ENCODE assay signal across 17 cellular contexts in the genomic region with DNA sequence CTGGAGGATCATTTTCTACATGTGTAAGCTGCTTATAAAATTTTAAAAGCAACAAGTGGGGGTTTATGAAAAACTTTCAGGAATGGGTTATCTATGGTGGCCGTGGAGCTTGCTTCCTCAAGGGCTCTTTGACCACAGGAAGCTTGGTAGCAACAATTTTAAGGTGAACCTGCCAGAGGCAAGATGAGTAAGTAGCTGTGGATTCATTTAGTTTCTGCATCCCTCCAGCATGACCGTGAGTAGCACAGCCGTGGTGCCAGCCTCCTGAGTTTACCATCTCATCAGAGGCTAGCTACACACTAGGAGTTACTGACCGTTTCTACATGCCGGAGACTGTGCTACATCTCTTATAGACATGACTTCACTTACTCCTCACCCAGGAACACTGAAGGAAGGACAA. TPM values are rescaled to one million over a fixed set of nuclear protein-coding genes. Genes with fewer than 3 reads are reported as not detected.
A peak's percentile ranks its signal among the peaks of the same experiment; 100 is the strongest.
DNase-seq lines count a peak whose midpoint lies in the region; TF ChIP-seq lines count a peak whose summit lies in the region.
"Had no signal": no experiment of that assay in that cellular context is flagged by ENCODE, and none has a peak within 500 bp of the region (broad histone marks: within the 10 kb centered on the region; RNA-seq: fewer than 3 reads in every experiment).

No MANE protein-coding gene starts in this region.

- in situ Hi-C loops in astrocyte of the spinal cord (cut with HindIII; ENCODE audit: low sequenced_read_pairs), result no loop called here

- 76% methylated on average over 5 of the region's 5 CpGs for WGBS in sigmoid colon, 2 donors

- no peaks in the 10 kb centered on the region for H3K9me3 Mint-ChIP-seq in nephron

- TF ChIP-seq CTCF in astrocyte of the spinal cord (IDR thresholded peaks at IDR 0.05; ENCODE audit: low read depth, low read length) (no peak), nephron (IDR thresholded peaks at IDR 0.05; ENCODE audit: unreplicated experiment in 3 of 3) (no peak), sigmoid colon (IDR thresholded peaks at IDR 0.05) (no peak)

- no peaks in the 10 kb centered on the region for H3K27me3 Mint-ChIP-seq in nephron (ENCODE audit: low read depth)

- H3K4me1 Mint-ChIP-seq in nephron, result peaks cover 33% of the 10 kb centered on the region

- H3K27ac Mint-ChIP-seq in nephron, result peak overlapping the region in 2 of 3 experiments; percentile 92 to 93

- H3K9me3 ChIP-seq in MG63 (no peaks in the 10 kb centered on the region), sigmoid colon (no peaks in the 10 kb centered on the region)
- H3K9me3 ChIP-seq: BLaER1 treated with 17β-estradiol and CSF1 and Interleukin-3, amounts not matched to agents 10 nM and 100 nM; esophagus muscularis mucosa; Peyer's patch; stomach had no signal

- H3K4me3 ChIP-seq in MG63 (no peak overlapping the region), astrocyte of the spinal cord (ENCODE audit: low read depth, low read length) (no peak overlapping the region), sigmoid colon (no peak overlapping the region)
- H3K4me3 ChIP-seq: BLaER1 treated with 17β-estradiol and CSF1 and Interleukin-3, amounts not matched to agents 10 nM and 100 nM; esophagus muscularis mucosa; Peyer's patch; stomach had no signal

- H3K36me3 ChIP-seq in MG63 (peaks cover 20% of the 10 kb centered on the region), sigmoid colon (peaks cover 3 to 27% (median 14%) of the 10 kb centered on the region in 4 donors)

- no peak for TF ChIP-seq POLR2A in sigmoid colon (IDR thresholded peaks at IDR 0.05)

- DNase-seq in ELR (ENCODE audit: low read depth) (peak; percentile 87), MG63 (peak; percentile 27), astrocyte of the spinal cord (ENCODE audit: low read depth, low spot score) (peak; percentile 28), cerebellar nuclear complex (lab: John Stamatoyannopoulos, UW) (no peak), NCI-H524 treated with DMSO at 0.1 percent for 48 hours (lab: John Stamatoyannopoulos, UW) (no peak), sigmoid colon (no peak)
- DNase-seq: activated CD4-positive, CD25-positive, alpha-beta regulatory T cell; cortex of kidney; NCI-H1694; NCI-H510A treated with DMSO at 0.1 percent for 48 hours; Peyer's patch; stomach had no signal

- H3K4me1 ChIP-seq in sigmoid colon, result peaks cover 0 to 7% (median 0%) of the 10 kb centered on the region in 4 donors
- H3K4me1 ChIP-seq: Peyer's patch had no signal

- H3K27me3 ChIP-seq in MG63 (no peaks in the 10 kb centered on the region), sigmoid colon (no peaks in the 10 kb centered on the region)
- H3K27me3 ChIP-seq: BLaER1 treated with 17β-estradiol and CSF1 and Interleukin-3, amounts not matched to agents 10 nM and 100 nM; esophagus muscularis mucosa; Peyer's patch; stomach had no signal

- no peak overlapping the region for H3K4me3 Mint-ChIP-seq in nephron

- no peak overlapping the region for H3K27ac ChIP-seq in sigmoid colon
- H3K27ac ChIP-seq: BLaER1 treated with 17β-estradiol and CSF1 and Interleukin-3, amounts not matched to agents 10 nM and 100 nM; esophagus muscularis mucosa; KMS-11; Peyer's patch; stomach had no signal

- H3K36me3 Mint-ChIP-seq in nephron (ENCODE audit: low read depth), result peaks cover 24% of the 10 kb centered on the region

- no peak for TF ChIP-seq EP300 in sigmoid colon (IDR thresholded peaks at IDR 0.05)

- intact Hi-C loops in sigmoid colon (cut with DNase I), result no loop called here

RNA-seq across cellular contexts. Expression of a gene that starts 30.0 kb away (rescaled TPM):
- total RNA-seq in MG63 (2014; rRNA removed; shearing (Covaris generic); ENCODE audit: low replicate concordance), result 0.02 and 1.2 TPM in 2 replicates
- 1 to 10 TPM; 2.5 to 7.5 (median 5.2) TPM for total RNA-seq in sigmoid colon
- polyA plus RNA-seq in sigmoid colon, result 10 to 100 TPM in 1 of 3 donors, 1 to 10 TPM in 2; 4.2 to 18.8 (median 5.4) TPM

RNA-seq across cellular contexts. Expression of a gene that starts 32.8 kb away (rescaled TPM):
- 25.0 and 44.9 TPM in 2 replicates for total RNA-seq in MG63 (2014; rRNA removed; shearing (Covaris generic); ENCODE audit: low replicate concordance)
- total RNA-seq in sigmoid colon, result 10 to 100 TPM; 17.3 to 29.6 (median 20.7) TPM
- 1 to 10 TPM; 1.2 to 9.1 (median 1.8) TPM for polyA plus RNA-seq in sigmoid colon

RNA-seq across cellular contexts. Expression of a gene that starts 33.6 kb away (rescaled TPM):
- total RNA-seq in MG63 (2014; rRNA removed; shearing (Covaris generic); ENCODE audit: low replicate concordance), result not detected in 2 replicates
- total RNA-seq in sigmoid colon, result under 1 TPM in 1 of 4 donors, not detected in 3; 0.36 TPM
- under 1 TPM in 1 of 3 donors, not detected in 2; 0.10 TPM for polyA plus RNA-seq in sigmoid colon
- total RNA-seq: Daoy, esophagus muscularis mucosa, Peyer's patch, stomach had no signal

RNA-seq across cellular contexts. Expression of a gene that starts 55.5 kb away (rescaled TPM):
- 0.63 TPM in 1 of 2 replicates, not detected in the other for total RNA-seq in MG63 (2014; rRNA removed; shearing (Covaris generic); ENCODE audit: low replicate concordance)
- 10 to 100 TPM in 1 of 4 donors, 1 to 10 TPM in 3; 2.5 to 11.6 (median 5.5) TPM for total RNA-seq in sigmoid colon
- 10 to 100 TPM in 1 of 3 donors, 1 to 10 TPM in 2; 3.5 to 65.9 (median 7.8) TPM for polyA plus RNA-seq in sigmoid colon

RNA-seq across cellular contexts. Expression of a gene that starts 58.3 kb away (rescaled TPM):
- 20.6 and 32.5 TPM in 2 replicates for total RNA-seq in MG63 (2014; rRNA removed; shearing (Covaris generic); ENCODE audit: low replicate concordance)
- total RNA-seq in sigmoid colon, result 10 to 100 TPM; 14.4 to 26.8 (median 16.3) TPM
- 10 to 100 TPM; 15.0 to 31.3 (median 23.4) TPM for polyA plus RNA-seq in sigmoid colon

Comparison
In these comparisons a context has a peak if more than half of its experiments do, and no peak if none do; other contexts are left out.
1. DNase-seq: peak in ELR (single experiment), MG63 (single experiment) and astrocyte of the spinal cord (single experiment); none in cerebellar nuclear complex (0 of 2), NCI-H524 treated with DMSO at 0.1 percent for 48 hours (single experiment) and sigmoid colon (single experiment).